8 cellular contexts compared by ENCODE assay signal in genomic region chr7:134126937-134127848, GRCh38. TPM values are rescaled to one million over a fixed set of nuclear protein-coding genes. Genes with fewer than 3 reads are reported as not detected.
DNase-seq lines count a peak whose midpoint lies in the region; ATAC-seq lines count a peak whose summit lies in the region.

TSS of gene LRGUK (plus strand) at chr7:134127340. CDS start at chr7:134127368, 28 bp downstream.

- peak; percentile 92 for DNase-seq in Daoy (ENCODE audit: low read depth)
- DNase-seq in H4 (ENCODE audit: low spot score) = peak; percentile 65
- peak; percentile 80 for DNase-seq in LHCN-M2 (ENCODE audit: low read depth)
- DNase-seq in RPMI8226 = peak; percentile 78
- peak; percentile 72 for DNase-seq in activated T-helper 2 cell treated with anti-CD3 and anti-CD28 coated beads, Interferon-gamma antibody, Interleukin-2, Interleukin-4, amounts not matched to agents 10 μg/mL and 5 μg/mL and 100 μg/mL, durations not matched to agents 14 hours and 24 hours and 36 hours (ENCODE audit: low spot score)
- peak; percentile 51 for DNase-seq in fibroblast of the conjunctiva (ENCODE audit: low read depth)
- DNase-seq in natural killer cell treated with Interleukin-12 subunit alpha and Interleukin-12 subunit beta and Interleukin-15 and Interleukin-18, amount 100 ng/mL, for 72 hours (ENCODE audit: low spot score) = peak; percentile 77

- peaks cover 10% of the 10 kb centered on the region for H3K4me1 Mint-ChIP-seq in activated T-helper 2 cell treated with anti-CD3 and anti-CD28 coated beads, Interferon-gamma antibody, Interleukin-2, Interleukin-4, amounts not matched to agents 10 μg/mL and 5 μg/mL and 100 μg/mL, durations not matched to agents 14 hours and 24 hours and 36 hours (ENCODE audit: low read depth)
- peaks cover 12 to 21% of the 10 kb centered on the region in 2 donors for H3K4me1 Mint-ChIP-seq in natural killer cell treated with Interleukin-12 subunit alpha and Interleukin-12 subunit beta and Interleukin-15 and Interleukin-18, amount 100 ng/mL, for 72 hours (ENCODE audit: low read depth in 2 of 2)
- peaks cover 14% of the 10 kb centered on the region for H3K4me1 Mint-ChIP-seq in stimulated activated memory B cell treated with anti-CD40 and anti-IgM and Interleukin-4, amounts not matched to agents 10 μg/mL and 1 μg/mL and 100 μg/mL, for 72 hours

- H3K36me3 Mint-ChIP-seq in activated T-helper 2 cell treated with anti-CD3 and anti-CD28 coated beads, Interferon-gamma antibody, Interleukin-2, Interleukin-4, amounts not matched to agents 10 μg/mL and 5 μg/mL and 100 μg/mL, durations not matched to agents 14 hours and 24 hours and 36 hours (ENCODE audit: low read depth) = no peaks in the 10 kb centered on the region
- peaks cover 5% of the 10 kb centered on the region for H3K36me3 Mint-ChIP-seq in natural killer cell treated with Interleukin-12 subunit alpha and Interleukin-12 subunit beta and Interleukin-15 and Interleukin-18, amount 100 ng/mL, for 72 hours
- H3K36me3 Mint-ChIP-seq in stimulated activated memory B cell treated with anti-CD40 and anti-IgM and Interleukin-4, amounts not matched to agents 10 μg/mL and 1 μg/mL and 100 μg/mL, for 72 hours = no peaks in the 10 kb centered on the region

- peak within 1 kb of the TSS; percentile 83 for H3K4me3 Mint-ChIP-seq in activated T-helper 2 cell treated with anti-CD3 and anti-CD28 coated beads, Interferon-gamma antibody, Interleukin-2, Interleukin-4, amounts not matched to agents 10 μg/mL and 5 μg/mL and 100 μg/mL, durations not matched to agents 14 hours and 24 hours and 36 hours (ENCODE audit: low read depth)
- peak within 1 kb of the TSS; percentile 88 for H3K4me3 Mint-ChIP-seq in natural killer cell treated with Interleukin-12 subunit alpha and Interleukin-12 subunit beta and Interleukin-15 and Interleukin-18, amount 100 ng/mL, for 72 hours
- peak within 1 kb of the TSS; percentile 80 for H3K4me3 Mint-ChIP-seq in stimulated activated memory B cell treated with anti-CD40 and anti-IgM and Interleukin-4, amounts not matched to agents 10 μg/mL and 1 μg/mL and 100 μg/mL, for 72 hours

- peaks cover 35% of the 10 kb centered on the region for H3K27me3 Mint-ChIP-seq in activated T-helper 2 cell treated with anti-CD3 and anti-CD28 coated beads, Interferon-gamma antibody, Interleukin-2, Interleukin-4, amounts not matched to agents 10 μg/mL and 5 μg/mL and 100 μg/mL, durations not matched to agents 14 hours and 24 hours and 36 hours (ENCODE audit: low read depth)
- H3K27me3 Mint-ChIP-seq in natural killer cell treated with Interleukin-12 subunit alpha and Interleukin-12 subunit beta and Interleukin-15 and Interleukin-18, amount 100 ng/mL, for 72 hours = peaks cover 28 to 42% of the 10 kb centered on the region in 2 donors
- H3K27me3 Mint-ChIP-seq in stimulated activated memory B cell treated with anti-CD40 and anti-IgM and Interleukin-4, amounts not matched to agents 10 μg/mL and 1 μg/mL and 100 μg/mL, for 72 hours = peaks cover 34% of the 10 kb centered on the region

- ATAC-seq in natural killer cell treated with Interleukin-12 subunit alpha and Interleukin-12 subunit beta and Interleukin-15 and Interleukin-18, amount 100 ng/mL, for 72 hours = peak; percentile 99 to 100
- peak; percentile 99 for ATAC-seq in stimulated activated memory B cell treated with anti-CD40 and anti-IgM and Interleukin-4, amounts not matched to agents 10 μg/mL and 1 μg/mL and 100 μg/mL, for 72 hours

- intact Hi-C loops in activated T-helper 2 cell treated with anti-CD3 and anti-CD28 coated beads, Interferon-gamma antibody, Interleukin-2, Interleukin-4, amounts not matched to agents 10 μg/mL and 5 μg/mL and 100 μg/mL, durations not matched to agents 14 hours and 24 hours and 36 hours (cut with micrococcal nuclease) = loop anchor here (1.0 to 2.0 kb wide), 3 partner anchors 190 to 1044 kb away; partner anchors contain the start of gene CHCHD3

- H3K27ac Mint-ChIP-seq in activated T-helper 2 cell treated with anti-CD3 and anti-CD28 coated beads, Interferon-gamma antibody, Interleukin-2, Interleukin-4, amounts not matched to agents 10 μg/mL and 5 μg/mL and 100 μg/mL, durations not matched to agents 14 hours and 24 hours and 36 hours = no peak within 1 kb of the TSS
- no peak within 1 kb of the TSS for H3K27ac Mint-ChIP-seq in natural killer cell treated with Interleukin-12 subunit alpha and Interleukin-12 subunit beta and Interleukin-15 and Interleukin-18, amount 100 ng/mL, for 72 hours
- no peak within 1 kb of the TSS for H3K27ac Mint-ChIP-seq in stimulated activated memory B cell treated with anti-CD40 and anti-IgM and Interleukin-4, amounts not matched to agents 10 μg/mL and 1 μg/mL and 100 μg/mL, for 72 hours

- H3K9me3 Mint-ChIP-seq in activated T-helper 2 cell treated with anti-CD3 and anti-CD28 coated beads, Interferon-gamma antibody, Interleukin-2, Interleukin-4, amounts not matched to agents 10 μg/mL and 5 μg/mL and 100 μg/mL, durations not matched to agents 14 hours and 24 hours and 36 hours = no peaks in the 10 kb centered on the region
- H3K9me3 Mint-ChIP-seq in natural killer cell treated with Interleukin-12 subunit alpha and Interleukin-12 subunit beta and Interleukin-15 and Interleukin-18, amount 100 ng/mL, for 72 hours = no peaks in the 10 kb centered on the region
- no peaks in the 10 kb centered on the region for H3K9me3 Mint-ChIP-seq in stimulated activated memory B cell treated with anti-CD40 and anti-IgM and Interleukin-4, amounts not matched to agents 10 μg/mL and 1 μg/mL and 100 μg/mL, for 72 hours

RNA-seq across cellular contexts. Expression of gene LRGUK, which starts in this region (rescaled TPM):
- total RNA-seq in Daoy (2014; rRNA removed; shearing (Covaris generic)) = 0.40 and 5.5 TPM in 2 replicates
- 0.04 TPM in 1 of 2 replicates, not detected in the other for total RNA-seq in H4 (2014; rRNA removed; shearing (Covaris generic))
- total RNA-seq in LHCN-M2 (2014; rRNA removed) = 0.23 and 0.83 TPM in 2 replicates
- polyA plus RNA-seq in LHCN-M2 (2012) = 0.11 TPM
- total RNA-seq in activated T-helper 2 cell treated with anti-CD3 and anti-CD28 coated beads, Interferon-gamma antibody, Interleukin-2, Interleukin-4, amounts not matched to agents 10 μg/mL and 5 μg/mL and 100 μg/mL, durations not matched to agents 14 hours and 24 hours and 36 hours = 0.11 and 0.16 TPM in 2 replicates
- total RNA-seq in natural killer cell treated with Interleukin-12 subunit alpha and Interleukin-12 subunit beta and Interleukin-15 and Interleukin-18, amount 100 ng/mL, for 72 hours = under 1 TPM; 0.50 to 0.71 TPM

Comparison
In these comparisons a context has a peak if more than half of its experiments do, and no peak if none do; other contexts are left out.
1. Peak in every context shown above with its lines: DNase-seq and ATAC-seq.
2. Peak in DNase-seq in H4; RNA of the gene not detected or under 1 TPM.
3. Peak in DNase-seq in LHCN-M2; RNA of the gene not detected or under 1 TPM.
4. Peak in DNase-seq in activated T-helper 2 cell treated with anti-CD3 and anti-CD28 coated beads, Interferon-gamma antibody, Interleukin-2, Interleukin-4, amounts not matched to agents 10 μg/mL and 5 μg/mL and 100 μg/mL, durations not matched to agents 14 hours and 24 hours and 36 hours; RNA of the gene not detected or under 1 TPM.
5. Peak in DNase-seq and ATAC-seq in natural killer cell treated with Interleukin-12 subunit alpha and Interleukin-12 subunit beta and Interleukin-15 and Interleukin-18, amount 100 ng/mL, for 72 hours; RNA of the gene not detected or under 1 TPM.